ENCODE assay signal across 23 cellular contexts in genomic region chr11:120086651-120087050, GRCh38. TPM values are rescaled to one million over a fixed set of nuclear protein-coding genes. Genes with fewer than 3 reads are reported as not detected.
"Had no signal": no experiment of that assay in that cellular context is flagged by ENCODE, and none has a peak within 500 bp of the region (broad histone marks: within the 10 kb centered on the region; RNA-seq: fewer than 3 reads in every experiment).

No MANE protein-coding gene starts in this region.

- H3K36me3 ChIP-seq: colonic mucosa, neutrophil, pancreas, sigmoid colon, thyroid gland had no signal

- H3K27me3 Mint-ChIP-seq: activated T-cell treated with anti-CD3 and anti-CD28 coated beads, Interleukin-2, amount 50 U/mL, for 24 hours had no signal

- H3K4me1 ChIP-seq: colonic mucosa, sigmoid colon, thyroid gland had no signal

- H3K27ac Mint-ChIP-seq: activated B cell treated with CpG ODN at 0.5 μM for 24 hours; activated CD8-positive, alpha-beta T cell treated with anti-CD3 and anti-CD28 coated beads for 36 hours; activated T-cell treated with anti-CD3 and anti-CD28 coated beads, Interleukin-2, amount 50 U/mL, for 24 hours; activated T-helper 2 cell treated with anti-CD3 and anti-CD28 coated beads, Interferon-gamma antibody, Interleukin-2, Interleukin-4, amounts not matched to agents 10 μg/mL and 5 μg/mL and 100 μg/mL, durations not matched to agents 14 hours and 24 hours and 36 hours; naive B cell; stimulated activated memory B cell treated with anti-CD40 and anti-IgM and Interleukin-4, amounts not matched to agents 10 μg/mL and 1 μg/mL and 100 μg/mL, for 72 hours; T-cell had no signal

- H3K27ac ChIP-seq: colonic mucosa, neutrophil, pancreas, sigmoid colon, thyroid gland had no signal

- H3K4me3 ChIP-seq: colonic mucosa, mucosa of descending colon, pancreas, sigmoid colon, thyroid gland had no signal

- H3K4me3 Mint-ChIP-seq: activated B cell treated with CpG ODN at 0.5 μM for 24 hours; activated CD8-positive, alpha-beta T cell treated with anti-CD3 and anti-CD28 coated beads for 36 hours; activated T-cell treated with anti-CD3 and anti-CD28 coated beads, Interleukin-2, amount 50 U/mL, for 24 hours; brain; naive B cell; stimulated activated memory B cell treated with anti-CD40 and anti-IgM and Interleukin-4, amounts not matched to agents 10 μg/mL and 1 μg/mL and 100 μg/mL, for 72 hours; T-cell had no signal

- H3K4me1 Mint-ChIP-seq: activated B cell treated with CpG ODN at 0.5 μM for 24 hours; naive B cell; stimulated activated memory B cell treated with anti-CD40 and anti-IgM and Interleukin-4, amounts not matched to agents 10 μg/mL and 1 μg/mL and 100 μg/mL, for 72 hours; T-cell had no signal

- H3K36me3 Mint-ChIP-seq: naive B cell had no signal

- ATAC-seq: activated CD8-positive, alpha-beta T cell treated with anti-CD3 and anti-CD28 coated beads for 36 hours; left lobe of liver; mucosa of descending colon; pancreas; stimulated activated memory B cell treated with anti-CD40 and anti-IgM and Interleukin-4, amounts not matched to agents 10 μg/mL and 1 μg/mL and 100 μg/mL, for 72 hours; T-cell had no signal

- H3K27me3 ChIP-seq: colonic mucosa, pancreas, sigmoid colon, thyroid gland had no signal

- DNase-seq: activated B cell treated with CpG ODN at 0.5 μM for 24 hours; activated CD4-positive, alpha-beta T cell treated with anti-CD3 and anti-CD28 coated beads for 4 hours; activated CD8-positive, alpha-beta T cell treated with anti-CD3 and anti-CD28 coated beads for 36 hours; activated naive CD4-positive, alpha-beta T cell treated with Interleukin-2 at 50 U/mL for 16 hours; activated T-cell treated with anti-CD3 and anti-CD28 coated beads, Interleukin-2, amount 50 U/mL, for 24 hours; central memory CD4-positive, alpha-beta T cell; colonic mucosa; erythroblast; foreskin melanocyte; islet precursor cell; mucosa of descending colon; naive B cell; pancreas; sigmoid colon; stimulated activated CD4-positive, alpha-beta T cell treated with anti-CD3 and anti-CD28 coated beads, Interleukin-4, amount 100 ng/mL, for 4 hours; T-cell; thyroid gland had no signal

RNA-seq across cellular contexts. Expression of gene TRIM29, which starts 51.3 kb away (rescaled TPM):
- total RNA-seq: activated B cell treated with CpG ODN at 0.5 μM for 24 hours; activated CD8-positive, alpha-beta T cell treated with anti-CD3 and anti-CD28 coated beads for 36 hours; activated T-helper 2 cell treated with anti-CD3 and anti-CD28 coated beads, Interferon-gamma antibody, Interleukin-2, Interleukin-4, amounts not matched to agents 10 μg/mL and 5 μg/mL and 100 μg/mL, durations not matched to agents 14 hours and 24 hours and 36 hours; lung microvascular endothelial cell; T-cell had no signal
